ENCODE assay signal across 2 cellular contexts in the genomic region with DNA sequence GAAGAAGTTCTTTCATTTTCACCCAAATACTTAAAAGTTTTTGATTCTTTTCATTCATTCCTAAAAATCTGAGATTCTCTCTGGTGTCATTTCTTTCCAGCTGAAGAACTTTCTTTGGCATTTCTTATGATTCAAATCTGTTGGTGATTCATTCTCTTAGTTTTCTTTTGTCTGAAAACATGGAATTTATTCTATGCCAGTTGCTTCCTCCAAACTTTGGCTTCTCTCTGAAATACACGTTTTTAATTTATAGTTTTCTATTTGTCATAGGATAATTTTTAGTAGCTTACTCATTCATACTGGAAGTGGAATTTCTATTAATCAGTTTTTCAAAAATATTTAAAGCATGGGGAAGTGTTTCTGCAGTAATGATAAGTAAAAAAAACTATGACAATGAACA.
TF ChIP-seq lines count a peak whose summit lies in the region.

No MANE protein-coding gene starts in this region.

TF ChIP-seq in SK-N-SH, 30 proteins besides CTCF, POLR2A, EP300 and RAD21 (continued from another document):
- TF ChIP-seq, protein P1, sequence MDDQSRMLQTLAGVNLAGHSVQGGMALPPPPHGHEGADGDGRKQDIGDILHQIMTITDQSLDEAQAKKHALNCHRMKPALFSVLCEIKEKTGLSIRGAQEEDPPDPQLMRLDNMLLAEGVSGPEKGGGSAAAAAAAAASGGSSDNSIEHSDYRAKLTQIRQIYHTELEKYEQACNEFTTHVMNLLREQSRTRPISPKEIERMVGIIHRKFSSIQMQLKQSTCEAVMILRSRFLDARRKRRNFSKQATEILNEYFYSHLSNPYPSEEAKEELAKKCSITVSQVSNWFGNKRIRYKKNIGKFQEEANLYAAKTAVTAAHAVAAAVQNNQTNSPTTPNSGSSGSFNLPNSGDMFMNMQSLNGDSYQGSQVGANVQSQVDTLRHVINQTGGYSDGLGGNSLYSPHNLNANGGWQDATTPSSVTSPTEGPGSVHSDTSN (IDR thresholded peaks at IDR 0.05) = peak; percentile 47
- TF ChIP-seq ELF1 (IDR thresholded peaks at IDR 0.05) (peak; percentile 32; the same call in 1 of the 2 replicates), SMC3 (IDR thresholded peaks at IDR 0.05; ENCODE audit: low read depth, low read length) (no peak), TCF12 (IDR thresholded peaks at IDR 0.05) (peak; percentile 70), EZH2phosphoT487 (IDR thresholded peaks at IDR 0.05; ENCODE audit: borderline replicate concordance, low read depth) (no peak), JUND (IDR thresholded peaks at IDR 0.05) (peak; percentile 27; the same call in 1 of the 2 replicates), GATA2 (CRISPR knock-in tag; IDR thresholded peaks at IDR 0.05) (no peak), FOSL2 (IDR thresholded peaks at IDR 0.05; ENCODE audit: borderline replicate concordance, low read depth) (peak; percentile 57; the same call in 1 of the 2 replicates), RXRA (IDR thresholded peaks at IDR 0.05; ENCODE audit: borderline replicate concordance, low read depth) (no peak), TEAD4 (IDR thresholded peaks at IDR 0.05; ENCODE audit: borderline replicate concordance, insufficient read depth) (peak; percentile 40; the same call in 1 of the 2 replicates), NFIC (IDR thresholded peaks at IDR 0.05; ENCODE audit: borderline replicate concordance) (peak; percentile 24; the same call in 1 of the 2 replicates)
- TF ChIP-seq, protein P2, sequence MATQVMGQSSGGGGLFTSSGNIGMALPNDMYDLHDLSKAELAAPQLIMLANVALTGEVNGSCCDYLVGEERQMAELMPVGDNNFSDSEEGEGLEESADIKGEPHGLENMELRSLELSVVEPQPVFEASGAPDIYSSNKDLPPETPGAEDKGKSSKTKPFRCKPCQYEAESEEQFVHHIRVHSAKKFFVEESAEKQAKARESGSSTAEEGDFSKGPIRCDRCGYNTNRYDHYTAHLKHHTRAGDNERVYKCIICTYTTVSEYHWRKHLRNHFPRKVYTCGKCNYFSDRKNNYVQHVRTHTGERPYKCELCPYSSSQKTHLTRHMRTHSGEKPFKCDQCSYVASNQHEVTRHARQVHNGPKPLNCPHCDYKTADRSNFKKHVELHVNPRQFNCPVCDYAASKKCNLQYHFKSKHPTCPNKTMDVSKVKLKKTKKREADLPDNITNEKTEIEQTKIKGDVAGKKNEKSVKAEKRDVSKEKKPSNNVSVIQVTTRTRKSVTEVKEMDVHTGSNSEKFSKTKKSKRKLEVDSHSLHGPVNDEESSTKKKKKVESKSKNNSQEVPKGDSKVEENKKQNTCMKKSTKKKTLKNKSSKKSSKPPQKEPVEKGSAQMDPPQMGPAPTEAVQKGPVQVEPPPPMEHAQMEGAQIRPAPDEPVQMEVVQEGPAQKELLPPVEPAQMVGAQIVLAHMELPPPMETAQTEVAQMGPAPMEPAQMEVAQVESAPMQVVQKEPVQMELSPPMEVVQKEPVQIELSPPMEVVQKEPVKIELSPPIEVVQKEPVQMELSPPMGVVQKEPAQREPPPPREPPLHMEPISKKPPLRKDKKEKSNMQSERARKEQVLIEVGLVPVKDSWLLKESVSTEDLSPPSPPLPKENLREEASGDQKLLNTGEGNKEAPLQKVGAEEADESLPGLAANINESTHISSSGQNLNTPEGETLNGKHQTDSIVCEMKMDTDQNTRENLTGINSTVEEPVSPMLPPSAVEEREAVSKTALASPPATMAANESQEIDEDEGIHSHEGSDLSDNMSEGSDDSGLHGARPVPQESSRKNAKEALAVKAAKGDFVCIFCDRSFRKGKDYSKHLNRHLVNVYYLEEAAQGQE (IDR thresholded peaks at IDR 0.05; ENCODE audit: low read depth, low read length) = no peak
- TF ChIP-seq, protein P3, sequence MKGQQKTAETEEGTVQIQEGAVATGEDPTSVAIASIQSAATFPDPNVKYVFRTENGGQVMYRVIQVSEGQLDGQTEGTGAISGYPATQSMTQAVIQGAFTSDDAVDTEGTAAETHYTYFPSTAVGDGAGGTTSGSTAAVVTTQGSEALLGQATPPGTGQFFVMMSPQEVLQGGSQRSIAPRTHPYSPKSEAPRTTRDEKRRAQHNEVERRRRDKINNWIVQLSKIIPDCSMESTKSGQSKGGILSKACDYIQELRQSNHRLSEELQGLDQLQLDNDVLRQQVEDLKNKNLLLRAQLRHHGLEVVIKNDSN (IDR thresholded peaks at IDR 0.05; ENCODE audit: borderline replicate concordance, low read depth) = no peak

TF ChIP-seq in SK-N-SH treated with all-trans-retinoic acid at 6 μM for 48 hours, 23 proteins besides CTCF, POLR2A, EP300 and RAD21 (continued from another document):
- TF ChIP-seq, protein P4, sequence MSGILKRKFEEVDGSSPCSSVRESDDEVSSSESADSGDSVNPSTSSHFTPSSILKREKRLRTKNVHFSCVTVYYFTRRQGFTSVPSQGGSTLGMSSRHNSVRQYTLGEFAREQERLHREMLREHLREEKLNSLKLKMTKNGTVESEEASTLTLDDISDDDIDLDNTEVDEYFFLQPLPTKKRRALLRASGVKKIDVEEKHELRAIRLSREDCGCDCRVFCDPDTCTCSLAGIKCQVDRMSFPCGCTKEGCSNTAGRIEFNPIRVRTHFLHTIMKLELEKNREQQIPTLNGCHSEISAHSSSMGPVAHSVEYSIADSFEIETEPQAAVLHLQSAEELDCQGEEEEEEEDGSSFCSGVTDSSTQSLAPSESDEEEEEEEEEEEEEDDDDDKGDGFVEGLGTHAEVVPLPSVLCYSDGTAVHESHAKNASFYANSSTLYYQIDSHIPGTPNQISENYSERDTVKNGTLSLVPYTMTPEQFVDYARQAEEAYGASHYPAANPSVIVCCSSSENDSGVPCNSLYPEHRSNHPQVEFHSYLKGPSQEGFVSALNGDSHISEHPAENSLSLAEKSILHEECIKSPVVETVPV (CRISPR knock-in tag; IDR thresholded peaks at IDR 0.05) = no peak
- TF ChIP-seq ISL1 (CRISPR knock-in tag; IDR thresholded peaks at IDR 0.05) (no peak), CSDC2 (CRISPR knock-in tag; IDR thresholded peaks at IDR 0.05) (no peak), TOX (CRISPR knock-in tag; IDR thresholded peaks at IDR 0.05; ENCODE audit: borderline replicate concordance) (no peak)
- TF ChIP-seq, protein P5, sequence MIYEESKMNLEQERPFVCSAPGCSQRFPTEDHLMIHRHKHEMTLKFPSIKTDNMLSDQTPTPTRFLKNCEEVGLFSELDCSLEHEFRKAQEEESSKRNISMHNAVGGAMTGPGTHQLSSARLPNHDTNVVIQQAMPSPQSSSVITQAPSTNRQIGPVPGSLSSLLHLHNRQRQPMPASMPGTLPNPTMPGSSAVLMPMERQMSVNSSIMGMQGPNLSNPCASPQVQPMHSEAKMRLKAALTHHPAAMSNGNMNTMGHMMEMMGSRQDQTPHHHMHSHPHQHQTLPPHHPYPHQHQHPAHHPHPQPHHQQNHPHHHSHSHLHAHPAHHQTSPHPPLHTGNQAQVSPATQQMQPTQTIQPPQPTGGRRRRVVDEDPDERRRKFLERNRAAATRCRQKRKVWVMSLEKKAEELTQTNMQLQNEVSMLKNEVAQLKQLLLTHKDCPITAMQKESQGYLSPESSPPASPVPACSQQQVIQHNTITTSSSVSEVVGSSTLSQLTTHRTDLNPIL (CRISPR knock-in tag; IDR thresholded peaks at IDR 0.05; ENCODE audit: low read depth) = no peak
TF ChIP-seq in SK-N-SH treated with all-trans-retinoic acid at 6 μM for 48 hours: peak in this region for 0.
